Comparison of ENCODE assay signal across 12 cellular contexts in the genomic region with DNA sequence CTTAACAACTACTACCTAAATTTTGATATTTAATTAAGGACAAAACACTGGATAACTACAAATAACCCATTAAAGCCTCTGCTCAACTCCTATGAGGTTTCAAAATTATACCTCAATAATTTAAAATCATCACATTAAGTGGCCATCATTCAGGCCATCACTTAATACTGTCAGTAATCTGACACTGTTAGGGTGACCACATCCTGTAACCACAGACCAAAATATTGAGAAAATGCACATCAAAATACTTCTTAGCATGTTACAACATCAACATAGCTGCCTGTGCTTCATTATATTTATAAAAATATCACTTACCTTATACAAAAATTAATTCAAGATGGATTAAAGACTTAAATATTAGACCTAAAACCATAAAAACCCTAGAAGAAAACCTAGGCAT. TPM values are rescaled to one million over a fixed set of nuclear protein-coding genes. Genes with fewer than 3 reads are reported as not detected.
DNase-seq lines count a peak whose midpoint lies in the region; ATAC-seq lines count a peak whose summit lies in the region.
"Had no signal": no experiment of that assay in that cellular context is flagged by ENCODE, and none has a peak within 500 bp of the region (broad histone marks: within the 10 kb centered on the region; RNA-seq: fewer than 3 reads in every experiment).

No MANE protein-coding gene starts in this region.

- intact Hi-C loops in sciatic nerve (cut with DNase I): no loop called here

- no peak for ATAC-seq in activated T-cell treated with anti-CD3 and anti-CD28 coated beads, Interleukin-2, amount 50 U/mL, for 72 hours (replicated peaks in 1 of 2)
- no peak for ATAC-seq in activated T-cell treated with anti-CD3 and anti-CD28 coated beads, Interleukin-2, amount 50 U/mL, for 4 hours
- ATAC-seq in GM21576 (IDR thresholded peaks at IDR 0.05; ENCODE audit: unreplicated experiment): peak; percentile 46
- ATAC-seq in natural killer cell treated with Interleukin-12 subunit alpha and Interleukin-12 subunit beta and Interleukin-15 and Interleukin-18, amount 100 ng/mL, for 72 hours: peak in 1 of 2 donors; percentile 57
- ATAC-seq in sciatic nerve: no peak

- peaks cover 22 to 30% of the 10 kb centered on the region in 2 donors for H3K36me3 Mint-ChIP-seq in activated T-cell treated with anti-CD3 and anti-CD28 coated beads, Interleukin-2, amount 50 U/mL, for 72 hours (ENCODE audit: insufficient read depth in 2 of 2)
- H3K36me3 Mint-ChIP-seq in activated T-cell treated with anti-CD3 and anti-CD28 coated beads, Interleukin-2, amount 50 U/mL, for 4 hours (ENCODE audit: insufficient read depth): peaks cover 53% of the 10 kb centered on the region
- peaks cover 27% of the 10 kb centered on the region for H3K36me3 Mint-ChIP-seq in natural killer cell treated with Interleukin-12 subunit alpha and Interleukin-12 subunit beta and Interleukin-15 and Interleukin-18, amount 100 ng/mL, for 72 hours

- H3K27me3 Mint-ChIP-seq in activated T-cell treated with anti-CD3 and anti-CD28 coated beads, Interleukin-2, amount 50 U/mL, for 72 hours (ENCODE audit: low read depth): no peaks in the 10 kb centered on the region
- no peaks in the 10 kb centered on the region for H3K27me3 Mint-ChIP-seq in activated T-cell treated with anti-CD3 and anti-CD28 coated beads, Interleukin-2, amount 50 U/mL, for 4 hours (ENCODE audit: low read depth)
- H3K27me3 Mint-ChIP-seq in natural killer cell treated with Interleukin-12 subunit alpha and Interleukin-12 subunit beta and Interleukin-15 and Interleukin-18, amount 100 ng/mL, for 72 hours: no peaks in the 10 kb centered on the region

- peak overlapping the region; percentile 83 for H3K27ac Mint-ChIP-seq in activated T-cell treated with anti-CD3 and anti-CD28 coated beads, Interleukin-2, amount 50 U/mL, for 72 hours
- H3K27ac Mint-ChIP-seq in natural killer cell treated with Interleukin-12 subunit alpha and Interleukin-12 subunit beta and Interleukin-15 and Interleukin-18, amount 100 ng/mL, for 72 hours: peak overlapping the region; percentile 84 to 86

- H3K4me1 Mint-ChIP-seq in activated T-cell treated with anti-CD3 and anti-CD28 coated beads, Interleukin-2, amount 50 U/mL, for 72 hours (ENCODE audit: low read depth): peaks cover 14% of the 10 kb centered on the region
- H3K4me1 Mint-ChIP-seq in activated T-cell treated with anti-CD3 and anti-CD28 coated beads, Interleukin-2, amount 50 U/mL, for 4 hours (ENCODE audit: low read depth): peaks cover 28% of the 10 kb centered on the region
- H3K4me1 Mint-ChIP-seq in natural killer cell treated with Interleukin-12 subunit alpha and Interleukin-12 subunit beta and Interleukin-15 and Interleukin-18, amount 100 ng/mL, for 72 hours (ENCODE audit: low read depth in 2 of 2): peaks cover 39 to 40% of the 10 kb centered on the region in 2 donors

- H3K9me3 Mint-ChIP-seq in activated T-cell treated with anti-CD3 and anti-CD28 coated beads, Interleukin-2, amount 50 U/mL, for 72 hours: peaks cover 4% of the 10 kb centered on the region in 2 donors
- peaks cover 8% of the 10 kb centered on the region for H3K9me3 Mint-ChIP-seq in activated T-cell treated with anti-CD3 and anti-CD28 coated beads, Interleukin-2, amount 50 U/mL, for 4 hours
- H3K9me3 Mint-ChIP-seq in natural killer cell treated with Interleukin-12 subunit alpha and Interleukin-12 subunit beta and Interleukin-15 and Interleukin-18, amount 100 ng/mL, for 72 hours: peaks cover 11% of the 10 kb centered on the region

- no peak for DNase-seq in activated T-cell treated with anti-CD3 and anti-CD28 coated beads, Interleukin-2, amount 50 U/mL, for 72 hours
- no peak for DNase-seq in activated T-cell treated with anti-CD3 and anti-CD28 coated beads, Interleukin-2, amount 50 U/mL, for 4 hours
- DNase-seq in NOMO-1 (lab: John Stamatoyannopoulos, UW; ENCODE audit: unreplicated experiment in 2 of 2) (peak; percentile 80 to 94), NCI-H345 treated with DMSO at 0.1 percent for 48 hours (lab: John Stamatoyannopoulos, UW; ENCODE audit: unreplicated experiment) (no peak), DMS153 (lab: John Stamatoyannopoulos, UW) (no peak), sciatic nerve (ENCODE audit: low spot score) (no peak)
- no peak for DNase-seq in natural killer cell treated with Interleukin-12 subunit alpha and Interleukin-12 subunit beta and Interleukin-15 and Interleukin-18, amount 100 ng/mL, for 72 hours (ENCODE audit: low spot score)
- DNase-seq: foreskin fibroblast, Kasumi-1, NCI-H2029 treated with DMSO at 0.1 percent for 48 hours, SHP77 treated with DMSO at 0.1 percent for 48 hours had no signal

- peak overlapping the region in 1 of 2 donors; percentile 29 for H3K4me3 Mint-ChIP-seq in activated T-cell treated with anti-CD3 and anti-CD28 coated beads, Interleukin-2, amount 50 U/mL, for 72 hours
- no peak overlapping the region for H3K4me3 Mint-ChIP-seq in activated T-cell treated with anti-CD3 and anti-CD28 coated beads, Interleukin-2, amount 50 U/mL, for 4 hours
- H3K4me3 Mint-ChIP-seq in natural killer cell treated with Interleukin-12 subunit alpha and Interleukin-12 subunit beta and Interleukin-15 and Interleukin-18, amount 100 ng/mL, for 72 hours: peak overlapping the region; percentile 59

RNA-seq across cellular contexts. Expression of gene SEM1, which starts 23.3 kb away (rescaled TPM):
- total RNA-seq in activated T-cell treated with anti-CD3 and anti-CD28 coated beads, Interleukin-2, amount 50 U/mL, for 72 hours: 10 to 100 TPM; 22.8 to 31.1 TPM
- 10 to 100 TPM; 58.0 to 77.1 (median 63.0) TPM for total RNA-seq in activated T-cell treated with anti-CD3 and anti-CD28 coated beads, Interleukin-2, amount 50 U/mL, for 4 hours
- 10 to 100 TPM; 35.5 to 83.5 TPM for total RNA-seq in natural killer cell treated with Interleukin-12 subunit alpha and Interleukin-12 subunit beta and Interleukin-15 and Interleukin-18, amount 100 ng/mL, for 72 hours
- total RNA-seq in sciatic nerve: 53.7 TPM

Comparison
In these comparisons a context has a peak if more than half of its experiments do, and no peak if none do; other contexts are left out.
1. DNase-seq: peak in NOMO-1 (2 of 2); none in activated T-cell treated with anti-CD3 and anti-CD28 coated beads, Interleukin-2, amount 50 U/mL, for 72 hours (0 of 2), activated T-cell treated with anti-CD3 and anti-CD28 coated beads, Interleukin-2, amount 50 U/mL, for 4 hours (single experiment), natural killer cell treated with Interleukin-12 subunit alpha and Interleukin-12 subunit beta and Interleukin-15 and Interleukin-18, amount 100 ng/mL, for 72 hours (single experiment), NCI-H345 treated with DMSO at 0.1 percent for 48 hours (single experiment), DMS153 (single experiment) and sciatic nerve (single experiment).